ENCODE assay signal across 26 cellular contexts in genomic region chr2:103008586-103008985, GRCh38.
DNase-seq lines count a peak whose midpoint lies in the region; ATAC-seq and TF ChIP-seq lines count a peak whose summit lies in the region.
"Had no signal": no experiment of that assay in that cellular context is flagged by ENCODE, and none has a peak within 500 bp of the region (broad histone marks: within the 10 kb centered on the region; RNA-seq: fewer than 3 reads in every experiment).

No MANE protein-coding gene starts in this region.

- no peak overlapping the region for H3K23ac ChIP-seq in H9 (ENCODE audit: insufficient read length, low read depth, low read length)

- no peaks in the 10 kb centered on the region for H3K79me2 ChIP-seq in H9 (ENCODE audit: insufficient read depth, low read length)
- H3K79me2 ChIP-seq in PC-3 (ENCODE audit: low read length), result no peaks in the 10 kb centered on the region

- H3K36me3 Mint-ChIP-seq in H9 (ENCODE audit: insufficient read depth in 1 of 3, low read depth in 3 of 3) (no peaks in the 10 kb centered on the region), progenitor cell of endocrine pancreas (ENCODE audit: insufficient read depth) (no peaks in the 10 kb centered on the region)
- no peaks in the 10 kb centered on the region for H3K36me3 Mint-ChIP-seq in activated T-helper 2 cell treated with anti-CD3 and anti-CD28 coated beads, Interferon-gamma antibody, Interleukin-2, Interleukin-4, amounts not matched to agents 10 μg/mL and 5 μg/mL and 100 μg/mL, durations not matched to agents 14 hours and 24 hours and 36 hours (ENCODE audit: low read depth)
- H3K36me3 Mint-ChIP-seq: CD8-positive, alpha-beta memory T cell; stimulated activated naive B cell treated with anti-CD40 and anti-IgM and Interleukin-4, amounts not matched to agents 10 μg/mL and 1 μg/mL and 100 μg/mL, for 72 hours had no signal

- no peak overlapping the region for H2BK15ac ChIP-seq in H9 (ENCODE audit: low read depth, low read length)

- WGBS in H9 (ENCODE audit: extremely low coverage, insufficient read length, low lambda C conversion rate), result no CpG with 5 or more reads among the region's 6 CpGs

- no peaks in the 10 kb centered on the region for H3F3A ChIP-seq in PC-3 (ENCODE audit: low read length, unreplicated experiment)

- H3K9me3 Mint-ChIP-seq in H9 (no peaks in the 10 kb centered on the region), progenitor cell of endocrine pancreas (ENCODE audit: low read depth) (no peaks in the 10 kb centered on the region)
- no peaks in the 10 kb centered on the region for H3K9me3 Mint-ChIP-seq in activated T-helper 2 cell treated with anti-CD3 and anti-CD28 coated beads, Interferon-gamma antibody, Interleukin-2, Interleukin-4, amounts not matched to agents 10 μg/mL and 5 μg/mL and 100 μg/mL, durations not matched to agents 14 hours and 24 hours and 36 hours
- H3K9me3 Mint-ChIP-seq: stimulated activated naive B cell treated with anti-CD40 and anti-IgM and Interleukin-4, amounts not matched to agents 10 μg/mL and 1 μg/mL and 100 μg/mL, for 72 hours had no signal

- H3K9me2 ChIP-seq in PC-3 (replicated peaks; ENCODE audit: low read length), result no peaks in the 10 kb centered on the region

- H2BK12ac ChIP-seq in H9 (ENCODE audit: insufficient read length, low read depth, low read length), result no peak overlapping the region

- H3K4me3 ChIP-seq in PC-3 (ENCODE audit: low read length), result no peak overlapping the region
- H3K4me3 ChIP-seq: adrenal gland, breast epithelium, mucosa of descending colon, prostate gland, skin epidermis, testis had no signal

- no peak overlapping the region for H3K18ac ChIP-seq in H9 (ENCODE audit: insufficient read length, low read depth, low read length)

- H2AFZ ChIP-seq in H9 (ENCODE audit: low read length) (no peak overlapping the region), PC-3 (ENCODE audit: low read length) (no peak overlapping the region)

- H4K5ac ChIP-seq in H9 (ENCODE audit: insufficient read length, low read depth, low read length), result no peak overlapping the region

- H4K20me1 ChIP-seq in H9 (ENCODE audit: control insufficient read depth, insufficient read depth, insufficient read length) (no peaks in the 10 kb centered on the region), PC-3 (ENCODE audit: low read length) (no peaks in the 10 kb centered on the region)

- H3K4me1 ChIP-seq in H9 (ENCODE audit: insufficient read depth, low read length) (no peaks in the 10 kb centered on the region), PC-3 (ENCODE audit: insufficient read depth, low read length) (no peaks in the 10 kb centered on the region)
- H3K4me1 ChIP-seq: adrenal gland, breast epithelium, prostate gland, testis had no signal

- no peak overlapping the region for H3K9ac ChIP-seq in H9 (ENCODE audit: extremely low read depth, insufficient read length, low read length)
- no peak overlapping the region for H3K9ac ChIP-seq in PC-3 (ENCODE audit: low read length)

- H3K27me3 ChIP-seq in H9 (ENCODE audit: insufficient read depth, low read length) (no peaks in the 10 kb centered on the region), PC-3 (ENCODE audit: low read length) (peaks cover 88% of the 10 kb centered on the region)
- H3K27me3 ChIP-seq: adrenal gland, breast epithelium, testis had no signal

- no peak overlapping the region for H3K14ac ChIP-seq in H9 (ENCODE audit: insufficient read depth, low read length)

- CTCF ChIA-PET in PC-3 (lab: Charles Lee), result no interaction called here

- no TSS peak for BruUV-seq in PC-3 (replicated peaks; lab: Mats Ljungman, UMichigan)

- H4K8ac ChIP-seq in H9 (replicated peaks; ENCODE audit: insufficient read length, low read depth, low read length), result no peak overlapping the region

- TF ChIP-seq CTCF in H9 (conservative IDR thresholded peaks at IDR 0.05) (peak; percentile 43; the same call in 2 of the 3 replicates), PC-3 (conservative IDR thresholded peaks at IDR 0.05; ENCODE audit: low read depth, low read length) (no peak), progenitor cell of endocrine pancreas (IDR thresholded peaks at IDR 0.05; ENCODE audit: unreplicated experiment) (peak; percentile 25)

- H3K23me2 ChIP-seq in H9 (ENCODE audit: insufficient read length, low read depth, low read length, poor library complexity, severe bottlenecking), result no peaks in the 10 kb centered on the region

- DNase-seq in H9, result peak; percentile 61
- no peak for DNase-seq in PC-3
- DNase-seq in iPS DF 4.7 (ENCODE audit: extremely low read depth, low spot score), result peak; percentile 9
- no peak for DNase-seq in progenitor cell of endocrine pancreas (ENCODE audit: low spot score, unreplicated experiment)
- no peak for DNase-seq in GOT3 (lab: John Stamatoyannopoulos, UW)
- DNase-seq in activated T-helper 2 cell treated with anti-CD3 and anti-CD28 coated beads, Interferon-gamma antibody, Interleukin-2, Interleukin-4, amounts not matched to agents 10 μg/mL and 5 μg/mL and 100 μg/mL, durations not matched to agents 14 hours and 24 hours and 36 hours (ENCODE audit: low spot score), result no peak
- DNase-seq: activated CD4-positive, alpha-beta memory T cell treated with anti-CD3 and anti-CD28 coated beads, Interleukin-2, amount 10 ng/mL, durations not matched to agents 7 days and 5 days; activated gamma-delta T cell treated with Interleukin-2 at 50 U/mL for 16 hours; activated T-cell treated with anti-CD3 and anti-CD28 coated beads for 4 hours; adrenal gland; CD8-positive, alpha-beta memory T cell; cortex of kidney; Karpas-422; left ventricle myocardium superior; mucosa of descending colon; NCI-H1930; NCI-H510A; RPMI8226; stimulated activated CD4-positive, alpha-beta T cell treated with anti-CD3 and anti-CD28 coated beads, Interleukin-2, amount 100 ng/mL, for 24 hours; stimulated activated naive B cell treated with anti-CD40 and anti-IgM and Interleukin-4, amounts not matched to agents 10 μg/mL and 1 μg/mL and 100 μg/mL, for 72 hours; T1000; testis had no signal

- no peak overlapping the region for H2AK5ac ChIP-seq in H9 (ENCODE audit: insufficient read length, low read length)

- H3K4me2 ChIP-seq in H9 (ENCODE audit: insufficient read depth, insufficient read length, low read length) (no peak overlapping the region), PC-3 (ENCODE audit: low read length) (no peak overlapping the region)

- H3K4me3 Mint-ChIP-seq in H9 (no peak overlapping the region), progenitor cell of endocrine pancreas (ENCODE audit: low read depth) (no peak overlapping the region)
- no peak overlapping the region for H3K4me3 Mint-ChIP-seq in activated T-helper 2 cell treated with anti-CD3 and anti-CD28 coated beads, Interferon-gamma antibody, Interleukin-2, Interleukin-4, amounts not matched to agents 10 μg/mL and 5 μg/mL and 100 μg/mL, durations not matched to agents 14 hours and 24 hours and 36 hours (ENCODE audit: low read depth)
- H3K4me3 Mint-ChIP-seq: activated CD4-positive, alpha-beta memory T cell treated with anti-CD3 and anti-CD28 coated beads, Interleukin-2, amount 10 ng/mL, durations not matched to agents 7 days and 5 days; CD8-positive, alpha-beta memory T cell; stimulated activated naive B cell treated with anti-CD40 and anti-IgM and Interleukin-4, amounts not matched to agents 10 μg/mL and 1 μg/mL and 100 μg/mL, for 72 hours had no signal

- H4K91ac ChIP-seq in H9 (ENCODE audit: insufficient read length, low read depth, low read length), result no peak overlapping the region

- H3K27me3 Mint-ChIP-seq in H9 (ENCODE audit: low read depth), result peaks cover 11% of the 10 kb centered on the region
- no peaks in the 10 kb centered on the region for H3K27me3 Mint-ChIP-seq in progenitor cell of endocrine pancreas
- no peaks in the 10 kb centered on the region for H3K27me3 Mint-ChIP-seq in activated T-helper 2 cell treated with anti-CD3 and anti-CD28 coated beads, Interferon-gamma antibody, Interleukin-2, Interleukin-4, amounts not matched to agents 10 μg/mL and 5 μg/mL and 100 μg/mL, durations not matched to agents 14 hours and 24 hours and 36 hours (ENCODE audit: low read depth)
- H3K27me3 Mint-ChIP-seq: activated CD4-positive, alpha-beta memory T cell treated with anti-CD3 and anti-CD28 coated beads, Interleukin-2, amount 10 ng/mL, durations not matched to agents 7 days and 5 days; CD8-positive, alpha-beta memory T cell; stimulated activated naive B cell treated with anti-CD40 and anti-IgM and Interleukin-4, amounts not matched to agents 10 μg/mL and 1 μg/mL and 100 μg/mL, for 72 hours had no signal

- H2BK5ac ChIP-seq in H9 (ENCODE audit: insufficient read length, low read length), result no peak overlapping the region

- no peak overlapping the region for H3T11ph ChIP-seq in H9 (ENCODE audit: low read length)

- H3K27ac ChIP-seq in H9 (ENCODE audit: insufficient read length, low read depth, low read length) (no peak overlapping the region), PC-3 (ENCODE audit: low read length) (no peak overlapping the region)
- H3K27ac ChIP-seq: adrenal gland, breast epithelium, prostate gland, skin epidermis, testis had no signal

- no peak overlapping the region for H3K56ac ChIP-seq in H9 (ENCODE audit: insufficient read length, low read depth, low read length)

- H3K79me1 ChIP-seq in H9 (ENCODE audit: insufficient read depth, low read depth, low read length, poor library complexity, severe bottlenecking), result no peaks in the 10 kb centered on the region

- H3K27ac Mint-ChIP-seq in H9 (no peak overlapping the region; a peak in 1 of 7 replicates), progenitor cell of endocrine pancreas (no peak overlapping the region)
- H3K27ac Mint-ChIP-seq in activated T-helper 2 cell treated with anti-CD3 and anti-CD28 coated beads, Interferon-gamma antibody, Interleukin-2, Interleukin-4, amounts not matched to agents 10 μg/mL and 5 μg/mL and 100 μg/mL, durations not matched to agents 14 hours and 24 hours and 36 hours, result no peak overlapping the region
- H3K27ac Mint-ChIP-seq: activated CD4-positive, alpha-beta memory T cell treated with anti-CD3 and anti-CD28 coated beads, Interleukin-2, amount 10 ng/mL, durations not matched to agents 7 days and 5 days; CD8-positive, alpha-beta memory T cell; stimulated activated naive B cell treated with anti-CD40 and anti-IgM and Interleukin-4, amounts not matched to agents 10 μg/mL and 1 μg/mL and 100 μg/mL, for 72 hours had no signal

- H2BK120ac ChIP-seq in H9 (ENCODE audit: low read depth, low read length, poor library complexity, severe bottlenecking), result no peak overlapping the region

- H3K36me3 ChIP-seq in PC-3 (ENCODE audit: low read depth, low read length), result no peaks in the 10 kb centered on the region
- H3K36me3 ChIP-seq: adrenal gland, breast epithelium, prostate gland had no signal

- POLR2A ChIA-PET in PC-3 (lab: Charles Lee; ENCODE audit: unreplicated experiment), result no interaction called here

- H3K4ac ChIP-seq in H9 (ENCODE audit: low read depth, low read length), result no peak overlapping the region

- intact Hi-C loops in PC-3 (cut with micrococcal nuclease), result no loop called here
- intact Hi-C loops in activated T-helper 2 cell treated with anti-CD3 and anti-CD28 coated beads, Interferon-gamma antibody, Interleukin-2, Interleukin-4, amounts not matched to agents 10 μg/mL and 5 μg/mL and 100 μg/mL, durations not matched to agents 14 hours and 24 hours and 36 hours (cut with micrococcal nuclease), result no loop called here

- no peak overlapping the region for H2BK20ac ChIP-seq in H9 (ENCODE audit: low read depth, low read length, poor library complexity, severe bottlenecking)

- ATAC-seq in PC-3, result peak; percentile 27
- ATAC-seq in HG03469 (IDR thresholded peaks at IDR 0.05; ENCODE audit: unreplicated experiment), result no peak
- ATAC-seq: left ventricle myocardium superior; mucosa of descending colon; stimulated activated naive B cell treated with anti-CD40 and anti-IgM and Interleukin-4, amounts not matched to agents 10 μg/mL and 1 μg/mL and 100 μg/mL, for 72 hours had no signal

- H3K9me3 ChIP-seq in H9 (ENCODE audit: control insufficient read depth, low read depth, low read length) (no peaks in the 10 kb centered on the region), PC-3 (ENCODE audit: low read length) (no peaks in the 10 kb centered on the region)
- H3K9me3 ChIP-seq: adrenal gland, breast epithelium, mucosa of descending colon, prostate gland, testis had no signal

- H3K4me1 Mint-ChIP-seq in H9 (peaks cover 0 to 11% of the 10 kb centered on the region in 2 experiments; a peak in 2 of 4 replicates), progenitor cell of endocrine pancreas (ENCODE audit: low read depth) (no peaks in the 10 kb centered on the region)
- no peaks in the 10 kb centered on the region for H3K4me1 Mint-ChIP-seq in activated T-helper 2 cell treated with anti-CD3 and anti-CD28 coated beads, Interferon-gamma antibody, Interleukin-2, Interleukin-4, amounts not matched to agents 10 μg/mL and 5 μg/mL and 100 μg/mL, durations not matched to agents 14 hours and 24 hours and 36 hours (ENCODE audit: low read depth)
- H3K4me1 Mint-ChIP-seq: activated CD4-positive, alpha-beta memory T cell treated with anti-CD3 and anti-CD28 coated beads, Interleukin-2, amount 10 ng/mL, durations not matched to agents 7 days and 5 days; CD8-positive, alpha-beta memory T cell; stimulated activated naive B cell treated with anti-CD40 and anti-IgM and Interleukin-4, amounts not matched to agents 10 μg/mL and 1 μg/mL and 100 μg/mL, for 72 hours had no signal

Comparison
In these comparisons a context has a peak if more than half of its experiments do, and no peak if none do; other contexts are left out.
1. DNase-seq: peak in H9 (single experiment) and iPS DF 4.7 (single experiment); none in PC-3 (single experiment), progenitor cell of endocrine pancreas (single experiment), GOT3 (single experiment) and activated T-helper 2 cell treated with anti-CD3 and anti-CD28 coated beads, Interferon-gamma antibody, Interleukin-2, Interleukin-4, amounts not matched to agents 10 μg/mL and 5 μg/mL and 100 μg/mL, durations not matched to agents 14 hours and 24 hours and 36 hours (single experiment).